In genomic region chr2:86017901-86018896, GRCh38 we compare ENCODE assay signal across 12 cellular contexts.
A peak's percentile ranks its signal among the peaks of the same experiment; 100 is the strongest.
DNase-seq lines count a peak whose midpoint lies in the region; ATAC-seq, FAIRE-seq and TF ChIP-seq lines count a peak whose summit lies in the region.
"Had no signal": no experiment of that assay in that cellular context is flagged by ENCODE, and none has a peak within 500 bp of the region (broad histone marks: within the 10 kb centered on the region; RNA-seq: fewer than 3 reads in every experiment).

No MANE protein-coding gene starts in this region.

- H3K4me1 ChIP-seq in tibial artery = peaks cover 0 to 16% (median 9%) of the 10 kb centered on the region in 4 donors

- H3K4me3 Mint-ChIP-seq in T-helper 17 cell = no peak overlapping the region

- intact Hi-C loops in tibial artery (cut with DNase I; ENCODE audit: low total_unique reads) = no loop called here

- no peaks in the 10 kb centered on the region for H3K9me3 ChIP-seq in T-helper 17 cell (ENCODE audit: control insufficient read depth, low read length, poor library complexity, severe bottlenecking)
- H3K9me3 ChIP-seq in tibial artery = peaks cover 0 to 10% (median 0%) of the 10 kb centered on the region in 3 donors

- DNase-seq in T-helper 17 cell (no peak), kidney tubule cell (ENCODE audit: low spot score) (peak; percentile 81), tibial artery (peak; percentile 27 to 74), D721Med (ENCODE audit: insufficient read length, low spot score) (no peak)
- DNase-seq in NK-92 treated with Interleukin-12 subunit alpha and Interleukin-12 subunit beta, amount 100 ng/mL, for 24 hours (lab: John Stamatoyannopoulos, UW) = no peak
- DNase-seq: activated CD4-positive, CD25-positive, alpha-beta regulatory T cell treated with anti-CD3 and anti-CD28 coated beads, Interleukin-2, amount 50 U/mL, for 72 hours; NCI-H82; stimulated activated CD8-positive, alpha-beta memory T cell treated with anti-CD3 and anti-CD28 coated beads, Interleukin-4, amount 100 ng/mL, for 48 hours had no signal

- FAIRE-seq in D721Med (lab: Jason Lieb, UNC) = no peak

- H3K36me3 Mint-ChIP-seq in T-helper 17 cell (ENCODE audit: low read depth) = no peaks in the 10 kb centered on the region

- H3K4me1 Mint-ChIP-seq in T-helper 17 cell = peaks cover 4% of the 10 kb centered on the region

- ATAC-seq in GM18907 (IDR thresholded peaks at IDR 0.05; ENCODE audit: unreplicated experiment) (peak; percentile 36), T-helper 17 cell (no peak), GM19328 (IDR thresholded peaks at IDR 0.05; ENCODE audit: unreplicated experiment) (no peak)

- no peaks in the 10 kb centered on the region for H3K36me3 ChIP-seq in tibial artery
- H3K36me3 ChIP-seq: ascending aorta had no signal

- H3K27me3 Mint-ChIP-seq in T-helper 17 cell = no peaks in the 10 kb centered on the region
- H3K27me3 Mint-ChIP-seq: progenitor cell of endocrine pancreas had no signal

- no peak for TF ChIP-seq CTCF in tibial artery (IDR thresholded peaks at IDR 0.05)
- no peak for TF ChIP-seq CTCF in D721Med (IDR thresholded peaks at IDR 0.05; ENCODE audit: insufficient read depth, missing control alignments)

- H3K27ac ChIP-seq in tibial artery = no peak overlapping the region
- H3K27ac ChIP-seq: ascending aorta had no signal

- H3K27ac Mint-ChIP-seq in T-helper 17 cell = peak overlapping the region; percentile 92
- H3K27ac Mint-ChIP-seq: progenitor cell of endocrine pancreas had no signal

- H3K4me3 ChIP-seq in tibial artery = no peak overlapping the region
- H3K4me3 ChIP-seq: ascending aorta had no signal

- H3K27me3 ChIP-seq in tibial artery = no peaks in the 10 kb centered on the region
- H3K27me3 ChIP-seq: ascending aorta had no signal

Comparison
In these comparisons a context has a peak if more than half of its experiments do, and no peak if none do; other contexts are left out.
1. DNase-seq: peak in kidney tubule cell (single experiment) and tibial artery (2 of 2); none in T-helper 17 cell (0 of 3), NK-92 treated with Interleukin-12 subunit alpha and Interleukin-12 subunit beta, amount 100 ng/mL, for 24 hours (single experiment) and D721Med (single experiment).